ENCODE assay signal across 16 cellular contexts in the genomic region with DNA sequence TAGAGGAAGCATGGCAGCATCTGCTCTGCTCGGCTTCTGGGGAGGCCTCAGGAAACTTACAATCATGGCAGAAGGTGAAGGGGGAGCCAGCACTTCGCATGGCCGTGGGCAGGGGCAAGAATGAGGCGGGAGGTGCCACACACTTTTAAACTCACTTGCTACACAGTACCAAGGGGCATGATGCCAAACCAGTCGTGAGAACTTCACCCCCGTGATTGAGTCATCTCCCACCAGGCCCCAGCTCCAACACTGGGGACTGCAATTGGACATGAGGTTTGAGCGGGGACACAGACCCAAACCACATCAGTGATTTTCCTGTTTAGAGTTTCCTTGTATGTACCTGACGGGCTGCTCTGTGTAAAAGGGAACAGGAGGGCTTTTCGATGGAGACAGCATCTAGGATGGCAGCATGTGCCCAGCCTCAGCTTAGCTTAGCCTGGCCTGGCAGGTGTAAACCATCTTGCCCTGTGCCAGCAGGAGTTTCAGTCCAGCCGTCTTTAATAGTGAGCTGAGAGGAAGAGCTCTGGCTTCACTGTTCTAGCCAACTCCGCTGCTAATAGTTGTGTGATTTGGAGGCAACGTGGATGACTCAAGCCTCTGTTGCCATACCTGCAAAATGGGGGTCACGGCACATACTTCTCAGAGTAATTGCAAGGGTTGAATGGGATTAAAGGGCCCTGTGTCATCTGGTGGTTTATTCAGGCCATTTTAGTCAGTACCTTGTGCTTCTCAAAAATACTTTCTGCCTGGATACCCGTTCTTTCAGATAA.
DNase-seq lines count a peak whose midpoint lies in the region; ATAC-seq and TF ChIP-seq lines count a peak whose summit lies in the region.
"Had no signal": no experiment of that assay in that cellular context is flagged by ENCODE, and none has a peak within 500 bp of the region (broad histone marks: within the 10 kb centered on the region; RNA-seq: fewer than 3 reads in every experiment).

No MANE protein-coding gene starts in this region.

- H3K27me3 ChIP-seq in gastroesophageal sphincter (no peaks in the 10 kb centered on the region), subcutaneous abdominal adipose tissue (ENCODE audit: control insufficient read depth in 5 of 5, insufficient read depth in 4 of 5, low read length in 5 of 5) (no peaks in the 10 kb centered on the region), right atrium auricular region (no peaks in the 10 kb centered on the region), gastrocnemius medialis (no peaks in the 10 kb centered on the region)
- H3K27me3 ChIP-seq: BLaER1 treated with 17β-estradiol and CSF1 and Interleukin-3, amounts not matched to agents 10 nM and 100 nM had no signal

- TF ChIP-seq CTCF in gastroesophageal sphincter (IDR thresholded peaks at IDR 0.05) (no peak), right atrium auricular region (IDR thresholded peaks at IDR 0.05) (no peak), gastrocnemius medialis (IDR thresholded peaks at IDR 0.05 in 4 of 5, conservative IDR thresholded peaks at IDR 0.05 in 1 of 5) (no peak)

- no peak for ATAC-seq in gastroesophageal sphincter
- ATAC-seq in gastrocnemius medialis = no peak
- ATAC-seq in HG03432 (IDR thresholded peaks at IDR 0.05; ENCODE audit: unreplicated experiment) = no peak
- ATAC-seq: activated T-helper 17 cell treated with anti-CD3 and anti-CD28 coated beads, Interleukin-2, amount 50 U/mL, for 72 hours had no signal

- H3K4me3 ChIP-seq in gastroesophageal sphincter (no peak overlapping the region), subcutaneous abdominal adipose tissue (ENCODE audit: low read depth in 1 of 5, low read length in 5 of 5) (no peak overlapping the region), right atrium auricular region (no peak overlapping the region), gastrocnemius medialis (no peak overlapping the region)
- H3K4me3 ChIP-seq: BLaER1 treated with 17β-estradiol and CSF1 and Interleukin-3, amounts not matched to agents 10 nM and 100 nM had no signal

- H3K27ac ChIP-seq in gastroesophageal sphincter (peak overlapping the region in 3 of 4 donors; percentile 6 to 66 (median 20)), subcutaneous abdominal adipose tissue (ENCODE audit: low read depth, low read length) (peak overlapping the region; percentile 49), right atrium auricular region (peak overlapping the region in 1 of 2 donors; percentile 0), gastrocnemius medialis (peak overlapping the region in 2 of 4 donors; percentile 15 to 16)

- TF ChIP-seq POLR2A in gastroesophageal sphincter (IDR thresholded peaks at IDR 0.05) (no peak), gastrocnemius medialis (IDR thresholded peaks at IDR 0.05) (no peak)

- no peak for TF ChIP-seq EP300 in gastroesophageal sphincter (IDR thresholded peaks at IDR 0.05)

- intact Hi-C loops in gastrocnemius medialis (cut with DNase I; ENCODE audit: low total_unique reads) = loop anchor here (5.0 kb wide), 1 partner anchor 871 kb away; no protein-coding TSS in a partner anchor

- H3K36me3 ChIP-seq in gastroesophageal sphincter = no peaks in the 10 kb centered on the region
- no peaks in the 10 kb centered on the region for H3K36me3 ChIP-seq in subcutaneous abdominal adipose tissue (ENCODE audit: control insufficient read depth in 5 of 5, insufficient read depth in 5 of 5, low read length in 5 of 5)
- H3K36me3 ChIP-seq in right atrium auricular region = no peaks in the 10 kb centered on the region
- H3K36me3 ChIP-seq in gastrocnemius medialis = no peaks in the 10 kb centered on the region

- H3K9ac ChIP-seq in subcutaneous abdominal adipose tissue (ENCODE audit: low read length in 5 of 5) = no peak overlapping the region
- H3K9ac ChIP-seq: BLaER1 treated with 17β-estradiol and CSF1 and Interleukin-3, amounts not matched to agents 10 nM and 100 nM had no signal

- WGBS in gastroesophageal sphincter (ENCODE audit: low coverage in 1 of 2), 2 donors = 78 to 92% methylated on average over 6 to 7 of the region's 14 CpGs

- DNase-seq in HT1080 (ENCODE audit: low read depth) = peak; percentile 55
- DNase-seq in astrocyte of the hippocampus (ENCODE audit: low read depth, low spot score) = peak; percentile 82
- DNase-seq in HT-29 (ENCODE audit: low spot score) = no peak
- DNase-seq in right atrium auricular region (ENCODE audit: low spot score) = no peak
- no peak for DNase-seq in gastrocnemius medialis
- DNase-seq: activated CD4-positive, alpha-beta memory T cell treated with anti-CD3 and anti-CD28 coated beads for 36 hours; amniotic stem cell; immature natural killer cell; mesendoderm; NCI-H1092; small intestine had no signal

- H3K4me1 ChIP-seq in gastroesophageal sphincter (peaks cover 0 to 71% (median 27%) of the 10 kb centered on the region in 3 donors), subcutaneous abdominal adipose tissue (ENCODE audit: control insufficient read depth in 5 of 5, insufficient read depth in 5 of 5, low read length in 5 of 5) (peaks cover 11 to 48% (median 45%) of the 10 kb centered on the region in 5 donors), right atrium auricular region (peaks cover 0 to 51% of the 10 kb centered on the region in 2 donors), gastrocnemius medialis (peaks cover 40 to 45% of the 10 kb centered on the region in 2 donors)

- in situ Hi-C loops in gastrocnemius medialis (cut with MboI; ENCODE audit: low sequenced_read_pairs in 4 of 4) = no loop called here

- H3K9me3 ChIP-seq in gastroesophageal sphincter = no peaks in the 10 kb centered on the region
- no peaks in the 10 kb centered on the region for H3K9me3 ChIP-seq in subcutaneous abdominal adipose tissue (ENCODE audit: control insufficient read depth in 5 of 5, low read length in 5 of 5)
- no peaks in the 10 kb centered on the region for H3K9me3 ChIP-seq in right atrium auricular region
- no peaks in the 10 kb centered on the region for H3K9me3 ChIP-seq in gastrocnemius medialis
- H3K9me3 ChIP-seq: BLaER1 treated with 17β-estradiol and CSF1 and Interleukin-3, amounts not matched to agents 10 nM and 100 nM had no signal

Comparison
In these comparisons a context has a peak if more than half of its experiments do, and no peak if none do; other contexts are left out.
1. DNase-seq: peak in HT1080 (single experiment) and astrocyte of the hippocampus (single experiment); none in HT-29 (single experiment), right atrium auricular region (single experiment) and gastrocnemius medialis (0 of 2).